ENCODE assay signal across 13 cellular contexts in the genomic region with DNA sequence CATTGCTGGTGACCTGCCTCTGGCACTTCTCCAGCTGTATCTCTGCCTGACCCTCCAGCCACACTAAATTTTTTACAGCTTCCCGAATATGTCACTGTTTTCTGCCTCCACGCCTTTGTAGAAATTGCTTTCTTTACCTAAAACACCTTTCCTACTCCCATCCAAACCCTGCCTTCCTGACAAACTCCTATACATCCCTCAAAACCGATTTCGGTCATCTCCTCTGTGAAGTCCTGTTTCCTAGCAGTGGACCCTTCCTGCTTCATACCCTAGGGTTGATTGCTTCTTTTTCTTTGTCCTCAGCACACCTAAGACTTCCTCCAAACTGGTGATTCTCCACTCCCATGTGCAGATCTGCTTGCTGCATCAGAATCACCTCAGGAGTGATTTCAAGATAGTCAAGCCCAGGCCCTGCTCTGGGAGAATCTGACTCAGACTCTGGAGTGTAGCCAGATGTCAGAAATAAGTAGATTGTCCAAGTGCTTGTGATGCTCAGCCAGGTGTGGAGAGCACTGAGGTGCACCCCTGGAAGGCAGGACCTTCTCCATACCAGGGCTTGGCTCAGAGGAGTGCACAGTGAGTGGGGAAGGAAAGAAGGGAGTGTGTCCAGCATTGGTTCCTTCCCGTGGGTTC.
A peak's percentile ranks its signal among the peaks of the same experiment; 100 is the strongest.
DNase-seq lines count a peak whose midpoint lies in the region; ATAC-seq and TF ChIP-seq lines count a peak whose summit lies in the region.
"Had no signal": no experiment of that assay in that cellular context is flagged by ENCODE, and none has a peak within 500 bp of the region (broad histone marks: within the 10 kb centered on the region; RNA-seq: fewer than 3 reads in every experiment).

No MANE protein-coding gene starts in this region.

- H3K4me1 ChIP-seq in PC-9 (replicated peaks; ENCODE audit: insufficient read depth) (peaks cover 27% of the 10 kb centered on the region), osteoblast (ENCODE audit: insufficient read depth, low read length) (peaks cover 31% of the 10 kb centered on the region)
- H3K4me1 ChIP-seq: stomach had no signal

- H3K9me2 ChIP-seq in PC-9 (ENCODE audit: insufficient read depth), result no peaks in the 10 kb centered on the region

- POLR2A ChIA-PET in PC-9 (lab: Charles Lee; ENCODE audit: unreplicated experiment), result no interaction called here

- H3K27me3 ChIP-seq in PC-9 (ENCODE audit: insufficient read depth, low read depth) (no peaks in the 10 kb centered on the region), osteoblast (ENCODE audit: insufficient read depth, low read length) (no peaks in the 10 kb centered on the region)
- H3K27me3 ChIP-seq: stomach had no signal

- peak overlapping the region; percentile 11; the same call in 1 of the 2 replicates for H3K4me2 ChIP-seq in PC-9
- peak overlapping the region; percentile 53 for H3K4me2 ChIP-seq in osteoblast (ENCODE audit: insufficient read depth, low read length)
- H3K4me2 ChIP-seq: KMS-11 had no signal

- H3K4me3 ChIP-seq in PC-9 (no peak overlapping the region), epithelial cell of esophagus (ENCODE audit: low read length) (no peak overlapping the region), osteoblast (ENCODE audit: insufficient read depth, low read length) (no peak overlapping the region)
- H3K4me3 ChIP-seq: stomach had no signal

- H3K27ac ChIP-seq in PC-9, result no peak overlapping the region; the same call in 1 of the 2 replicates
- H3K27ac ChIP-seq in osteoblast (ENCODE audit: low read depth, low read length), result no peak overlapping the region
- H3K27ac ChIP-seq: KMS-11, stomach had no signal

- no TSS peak for BruUV-seq in PC-9 (replicated peaks; lab: Mats Ljungman, UMichigan)

- ATAC-seq in GM21447 (IDR thresholded peaks at IDR 0.05; ENCODE audit: unreplicated experiment), result no peak

- intact Hi-C loops in PC-9 (cut with micrococcal nuclease; ENCODE audit: unreplicated experiment), result loop anchor here (1.0 to 5.0 kb wide), 2 partner anchors 79 to 152 kb away; no protein-coding TSS in a partner anchor

- H2AFZ ChIP-seq in PC-9 (no peak overlapping the region), osteoblast (ENCODE audit: low read length) (no peak overlapping the region)

- CTCF ChIA-PET in PC-9 (lab: Charles Lee), result interaction anchor here (0.6 kb wide), 1 partner anchor 190 kb away, joined by 5 read pairs; no protein-coding TSS in a partner anchor

- H4K20me1 ChIP-seq in PC-9 (ENCODE audit: insufficient read depth) (no peaks in the 10 kb centered on the region), osteoblast (ENCODE audit: insufficient read depth, low read length) (no peaks in the 10 kb centered on the region)

- H3F3A ChIP-seq in PC-9 (ENCODE audit: insufficient read depth, low read depth), result peaks cover 18% of the 10 kb centered on the region

- H3K36me3 ChIP-seq in PC-9 (ENCODE audit: low read depth), result no peaks in the 10 kb centered on the region
- H3K36me3 ChIP-seq in osteoblast (ENCODE audit: insufficient read depth, low read length), result no peaks in the 10 kb centered on the region
- H3K36me3 ChIP-seq: stomach had no signal

- no peaks in the 10 kb centered on the region for H3K79me2 ChIP-seq in PC-9 (ENCODE audit: low read depth)
- H3K79me2 ChIP-seq in osteoblast (ENCODE audit: insufficient read depth, low read length), result no peaks in the 10 kb centered on the region

- TF ChIP-seq CTCF in PC-9 (conservative IDR thresholded peaks at IDR 0.05) (no peak), epithelial cell of esophagus (IDR thresholded peaks at IDR 0.05; ENCODE audit: insufficient read depth, low read depth, low read length, missing control alignments) (no peak), osteoblast (IDR thresholded peaks at IDR 0.05; ENCODE audit: extremely low read depth, low read depth, low read length) (no peak)

- H3K9me3 ChIP-seq in PC-9 (ENCODE audit: insufficient read depth, low read depth) (no peaks in the 10 kb centered on the region), osteoblast (ENCODE audit: low read depth, low read length) (no peaks in the 10 kb centered on the region)

- DNase-seq in HCEC 1CT (peak; percentile 60), PC-9 (peak; percentile 56 to 79), epithelial cell of esophagus (ENCODE audit: low read depth) (peak; percentile 94), osteoblast (ENCODE audit: insufficient read length, low spot score, missing footprints) (no peak), medulla oblongata (ENCODE audit: extremely low spot score) (no peak), NCI-H2081 treated with DMSO at 0.1 percent for 48 hours (lab: John Stamatoyannopoulos, UW) (no peak)
- no peak for DNase-seq in activated CD4-positive, CD25-positive, alpha-beta regulatory T cell treated with anti-CD3 and anti-CD28 coated beads, Interleukin-2, amount 50 U/mL, for 72 hours
- DNase-seq: caudate nucleus; COR-L47; stimulated activated CD4-positive, alpha-beta T cell treated with anti-CD3 and anti-CD28 coated beads, Interleukin-2, amount 100 ng/mL, for 24 hours; stomach had no signal

Comparison
In these comparisons a context has a peak if more than half of its experiments do, and no peak if none do; other contexts are left out.
1. DNase-seq: peak in HCEC 1CT (single experiment), PC-9 (2 of 2) and epithelial cell of esophagus (single experiment); none in osteoblast (single experiment), medulla oblongata (single experiment), activated CD4-positive, CD25-positive, alpha-beta regulatory T cell treated with anti-CD3 and anti-CD28 coated beads, Interleukin-2, amount 50 U/mL, for 72 hours (single experiment) and NCI-H2081 treated with DMSO at 0.1 percent for 48 hours (single experiment).